23 cellular contexts compared by ENCODE assay signal in genomic region chr5:65873181-65873580, GRCh38. TPM values are rescaled to one million over a fixed set of nuclear protein-coding genes. Genes with fewer than 3 reads are reported as not detected.
DNase-seq lines count a peak whose midpoint lies in the region; ATAC-seq and TF ChIP-seq lines count a peak whose summit lies in the region.
"Had no signal": no experiment of that assay in that cellular context is flagged by ENCODE, and none has a peak within 500 bp of the region (broad histone marks: within the 10 kb centered on the region; RNA-seq: fewer than 3 reads in every experiment).

No MANE protein-coding gene starts in this region.

- POLR2A ChIA-PET in PC-9 (lab: Charles Lee; ENCODE audit: unreplicated experiment) = interaction anchor here (0.6 kb wide), 1 partner anchor 53 kb away, joined by 6 read pairs; the partner anchor contains the start of gene ERBIN

- no peak overlapping the region for H3K18ac ChIP-seq in mesenchymal stem cell (ENCODE audit: low read depth in 1 of 2, low read length in 2 of 2)

- no peak overlapping the region for H2BK15ac ChIP-seq in mesenchymal stem cell (ENCODE audit: low read depth, poor library complexity, severe bottlenecking)

- no peak overlapping the region for H3K23ac ChIP-seq in mesenchymal stem cell (ENCODE audit: low read length in 2 of 2)

- DNase-seq in EL (peak; percentile 74), PC-9 (peak in 1 of 2 experiments; percentile 51), dermis microvascular lymphatic vessel endothelial cell (ENCODE audit: low read depth in 2 of 2) (peak; percentile 24 to 81), mesenchymal stem cell (peak; percentile 11), NCI-H146 treated with DMSO at 0.1 percent for 48 hours (lab: John Stamatoyannopoulos, UW; ENCODE audit: unreplicated experiment) (no peak), NCI-H510A treated with DMSO at 0.1 percent for 48 hours (lab: John Stamatoyannopoulos, UW) (no peak), sciatic nerve (ENCODE audit: low spot score) (no peak)
- DNase-seq in central memory CD4-positive, alpha-beta T cell = no peak
- DNase-seq: activated CD4-positive, alpha-beta memory T cell treated with anti-CD3 and anti-CD28 coated beads for 36 hours; activated naive CD4-positive, alpha-beta T cell treated with anti-CD3 and anti-CD28 coated beads, Interleukin-2, amount 10 ng/mL, durations not matched to agents 7 days and 5 days; activated T-cell treated with anti-CD3 and anti-CD28 coated beads, Interleukin-2, amount 50 U/mL, for 24 hours; AML-193; GF-D8; heart right ventricle; natural killer cell; NCI-H2029 treated with DMSO at 0.1 percent for 48 hours; NCI-H524 treated with DMSO at 0.1 percent for 48 hours; SIG-M5; stimulated activated CD4-positive, alpha-beta T cell treated with anti-CD3 and anti-CD28 coated beads, Interleukin-4, amount 100 ng/mL, for 1 hour had no signal

- 100% methylated on average over 1 of the region's 2 CpGs for WGBS in mesenchymal stem cell

- no peak overlapping the region for H3K14ac ChIP-seq in mesenchymal stem cell (ENCODE audit: low read length in 2 of 2)

- no peak overlapping the region for H3K9ac ChIP-seq in mesenchymal stem cell (ENCODE audit: low read length)
- H3K9ac ChIP-seq: parathyroid adenoma had no signal

- peaks cover 36% of the 10 kb centered on the region for H3F3A ChIP-seq in PC-9 (ENCODE audit: insufficient read depth, low read depth)

- peaks cover 15% of the 10 kb centered on the region; the same call in 1 of the 2 replicates for H3K9me3 ChIP-seq in PC-9 (ENCODE audit: insufficient read depth, low read depth)
- H3K9me3 ChIP-seq in mesenchymal stem cell (ENCODE audit: control insufficient read depth, low read length) = peaks cover 6% of the 10 kb centered on the region
- H3K9me3 ChIP-seq: vagina had no signal

- no peaks in the 10 kb centered on the region; the same call in 1 of the 2 replicates for H3K9me2 ChIP-seq in PC-9 (ENCODE audit: insufficient read depth)

- H2BK5ac ChIP-seq in mesenchymal stem cell (ENCODE audit: low read depth, low read length, poor library complexity, severe bottlenecking) = no peak overlapping the region

- intact Hi-C loops in PC-9 (cut with micrococcal nuclease; ENCODE audit: unreplicated experiment) (no loop called here), sciatic nerve (cut with DNase I) (no loop called here)

- no TSS peak for BruUV-seq in PC-9 (replicated peaks; lab: Mats Ljungman, UMichigan)

- H3K27ac ChIP-seq in PC-9 = peak overlapping the region; percentile 45
- H3K27ac ChIP-seq in mesenchymal stem cell (ENCODE audit: low read length, poor library complexity, severe bottlenecking) = no peak overlapping the region
- H3K27ac ChIP-seq: heart right ventricle, parathyroid adenoma, skin epidermis, vagina, VCaP had no signal

- no peak overlapping the region for H3K4ac ChIP-seq in mesenchymal stem cell (ENCODE audit: low read depth in 1 of 2, low read length in 2 of 2)

- H3K27me3 ChIP-seq in PC-9 (ENCODE audit: insufficient read depth, low read depth) = no peaks in the 10 kb centered on the region
- no peaks in the 10 kb centered on the region for H3K27me3 ChIP-seq in mesenchymal stem cell (ENCODE audit: control insufficient read depth in 1 of 2, insufficient read depth in 1 of 2, low read length in 2 of 2)
- H3K27me3 ChIP-seq: heart right ventricle, vagina had no signal

- H3K4me1 ChIP-seq in PC-9 (replicated peaks; ENCODE audit: insufficient read depth) = peaks cover 42% of the 10 kb centered on the region
- peaks cover 3% of the 10 kb centered on the region for H3K4me1 ChIP-seq in mesenchymal stem cell (ENCODE audit: control insufficient read depth, insufficient read depth, low read depth, low read length)
- H3K4me1 ChIP-seq: parathyroid adenoma, vagina had no signal

- no peaks in the 10 kb centered on the region for H4K20me1 ChIP-seq in PC-9 (ENCODE audit: insufficient read depth)

- no peaks in the 10 kb centered on the region for H3K36me3 ChIP-seq in PC-9 (ENCODE audit: low read depth)
- no peaks in the 10 kb centered on the region for H3K36me3 ChIP-seq in mesenchymal stem cell (ENCODE audit: control insufficient read depth in 1 of 2, insufficient read depth in 2 of 2, low read depth in 1 of 2, low read length in 2 of 2)
- H3K36me3 ChIP-seq: heart right ventricle, vagina had no signal

- H2BK120ac ChIP-seq in mesenchymal stem cell (ENCODE audit: low read depth, low read length) = no peak overlapping the region

- no peak overlapping the region for H4K91ac ChIP-seq in mesenchymal stem cell (ENCODE audit: low read length)

- H3K79me1 ChIP-seq in mesenchymal stem cell (replicated peaks; ENCODE audit: low read length, poor library complexity, severe bottlenecking) = no peaks in the 10 kb centered on the region

- H3K4me3 ChIP-seq in PC-9 = no peak overlapping the region
- no peak overlapping the region for H3K4me3 ChIP-seq in mesenchymal stem cell (ENCODE audit: insufficient read depth in 1 of 2, low read depth in 1 of 2, low read length in 2 of 2)
- H3K4me3 ChIP-seq: heart right ventricle, skin epidermis, vagina had no signal

- H3K4me2 ChIP-seq in PC-9 = 0 out of 2 replicates have a peak overlapping the region, but pooled peaks have one; percentile 38
- no peak overlapping the region for H3K4me2 ChIP-seq in mesenchymal stem cell (ENCODE audit: low read length, poor library complexity, severe bottlenecking)

- H2AFZ ChIP-seq in PC-9 (no peak overlapping the region), mesenchymal stem cell (ENCODE audit: low read depth, low read length) (no peak overlapping the region)
- H2AFZ ChIP-seq: parathyroid adenoma had no signal

- ATAC-seq in sciatic nerve = no peak
- ATAC-seq: heart right ventricle, natural killer cell had no signal

- no peak overlapping the region for H2BK12ac ChIP-seq in mesenchymal stem cell (ENCODE audit: low read length in 2 of 2)

- H4K8ac ChIP-seq in mesenchymal stem cell (ENCODE audit: low read length) = no peak overlapping the region

- CTCF ChIA-PET in PC-9 (lab: Charles Lee) = no interaction called here

- no peaks in the 10 kb centered on the region for H3K79me2 ChIP-seq in PC-9 (ENCODE audit: low read depth)
- H3K79me2 ChIP-seq: parathyroid adenoma had no signal

- no peak for TF ChIP-seq CTCF in PC-9 (conservative IDR thresholded peaks at IDR 0.05)

- no peak overlapping the region for H2AK5ac ChIP-seq in mesenchymal stem cell (ENCODE audit: low read length, severe bottlenecking)

RNA-seq across cellular contexts. Expression of gene ERBIN, which starts 53.2 kb away (rescaled TPM):
- total RNA-seq in PC-9 (2021) = 112 and 143 TPM in 2 replicates
- 46.7 and 53.1 TPM in 2 replicates for total RNA-seq in dermis microvascular lymphatic vessel endothelial cell
- polyA plus RNA-seq in mesenchymal stem cell (2013, experiment 1 of 2) = 49.1 TPM
- polyA plus RNA-seq in mesenchymal stem cell (2013, experiment 2 of 2) = 47.5 TPM
- 96.1 TPM for total RNA-seq in sciatic nerve

Comparison
In these comparisons a context has a peak if more than half of its experiments do, and no peak if none do; other contexts are left out.
1. DNase-seq: peak in EL (single experiment), dermis microvascular lymphatic vessel endothelial cell (2 of 2) and mesenchymal stem cell (single experiment); none in NCI-H146 treated with DMSO at 0.1 percent for 48 hours (single experiment), central memory CD4-positive, alpha-beta T cell (single experiment), NCI-H510A treated with DMSO at 0.1 percent for 48 hours (single experiment) and sciatic nerve (single experiment).